In genomic region chr5:95178046-95178651, GRCh38 we compare ENCODE assay signal across 10 cellular contexts.
A peak's percentile ranks its signal among the peaks of the same experiment; 100 is the strongest.
DNase-seq lines count a peak whose midpoint lies in the region; ATAC-seq, FAIRE-seq and TF ChIP-seq lines count a peak whose summit lies in the region.
"Had no signal": no experiment of that assay in that cellular context is flagged by ENCODE, and none has a peak within 500 bp of the region (broad histone marks: within the 10 kb centered on the region; RNA-seq: fewer than 3 reads in every experiment).

No MANE protein-coding gene starts in this region.

- H3K4me1 ChIP-seq in CD4-positive, alpha-beta memory T cell (ENCODE audit: insufficient read depth, low read length) = no peaks in the 10 kb centered on the region
- H3K4me1 ChIP-seq: prostate gland had no signal

- no peaks in the 10 kb centered on the region for H3K9me3 ChIP-seq in SK-N-MC (ENCODE audit: low read depth, low read length)
- no peaks in the 10 kb centered on the region for H3K9me3 ChIP-seq in CD4-positive, alpha-beta memory T cell (ENCODE audit: control insufficient read depth in 1 of 2, low read length in 2 of 2)
- H3K9me3 ChIP-seq: prostate gland had no signal

- H3K27me3 ChIP-seq in CD4-positive, alpha-beta memory T cell (ENCODE audit: insufficient read depth, low read length) = no peaks in the 10 kb centered on the region

- H3K36me3 Mint-ChIP-seq in CD4-positive, alpha-beta memory T cell = no peaks in the 10 kb centered on the region

- no peaks in the 10 kb centered on the region for H3K27me3 Mint-ChIP-seq in CD4-positive, alpha-beta memory T cell

- H3K9me3 Mint-ChIP-seq in CD4-positive, alpha-beta memory T cell = peaks cover 0 to 5% (median 0%) of the 10 kb centered on the region in 8 donors

- TF ChIP-seq CTCF in D721Med (IDR thresholded peaks at IDR 0.05; ENCODE audit: insufficient read depth, missing control alignments) = peak; percentile 14

- POLR2A ChIA-PET in CD4-positive, alpha-beta memory T cell (lab: Charles Lee; ENCODE audit: partially characterized antibody) = no interaction called here

- intact Hi-C loops in CD4-positive, alpha-beta memory T cell (cut with micrococcal nuclease) = no loop called here

- H3K27ac ChIP-seq in SK-N-MC = peak overlapping the region; percentile 92
- no peak overlapping the region for H3K27ac ChIP-seq in CD4-positive, alpha-beta memory T cell (ENCODE audit: low read depth, low read length)
- H3K27ac ChIP-seq: prostate gland had no signal

- FAIRE-seq in D721Med (lab: Jason Lieb, UNC) = peak; percentile 60

- no peaks in the 10 kb centered on the region for H3K4me1 Mint-ChIP-seq in CD4-positive, alpha-beta memory T cell

- CTCF ChIA-PET in CD4-positive, alpha-beta memory T cell (lab: Charles Lee; ENCODE audit: partially characterized antibody) = no interaction called here

- peak overlapping the region; percentile 62 for H3K4me3 ChIP-seq in SK-N-MC
- no peak overlapping the region for H3K4me3 ChIP-seq in CD4-positive, alpha-beta memory T cell (ENCODE audit: low read length in 2 of 2)
- H3K4me3 ChIP-seq: prostate gland had no signal

- H3K36me3 ChIP-seq in SK-N-MC (ENCODE audit: insufficient read depth, low read length) = no peaks in the 10 kb centered on the region
- no peaks in the 10 kb centered on the region for H3K36me3 ChIP-seq in CD4-positive, alpha-beta memory T cell (ENCODE audit: insufficient read depth, low read length)
- H3K36me3 ChIP-seq: prostate gland had no signal

- no peak overlapping the region for H3K4me3 Mint-ChIP-seq in CD4-positive, alpha-beta memory T cell

- no peak for DNase-seq in D721Med (ENCODE audit: insufficient read length, low spot score)
- DNase-seq in HT-29 (ENCODE audit: low spot score) = peak; percentile 36
- DNase-seq in SK-N-MC (ENCODE audit: low read depth, low spot score) = peak; percentile 67
- DNase-seq in iPS-NIHi7 (ENCODE audit: extremely low spot score) = peak; percentile 68
- DNase-seq in effector CD4-positive, alpha-beta T cell = no peak
- no peak for DNase-seq in CD4-positive, alpha-beta memory T cell
- no peak for DNase-seq in NCI-H1417 treated with DMSO at 0.1 percent for 48 hours (lab: John Stamatoyannopoulos, UW)
- DNase-seq: effector CD8-positive, alpha-beta T cell had no signal

- no peak overlapping the region for H3K9ac ChIP-seq in SK-N-MC (ENCODE audit: insufficient read length)

- no peak for ATAC-seq in GM18861 (IDR thresholded peaks at IDR 0.05; ENCODE audit: unreplicated experiment)

- H3K27ac Mint-ChIP-seq in CD4-positive, alpha-beta memory T cell = no peak overlapping the region

Comparison
In these comparisons a context has a peak if more than half of its experiments do, and no peak if none do; other contexts are left out.
1. DNase-seq: peak in HT-29 (single experiment), SK-N-MC (single experiment) and iPS-NIHi7 (single experiment); none in D721Med (single experiment), effector CD4-positive, alpha-beta T cell (single experiment), CD4-positive, alpha-beta memory T cell (0 of 5) and NCI-H1417 treated with DMSO at 0.1 percent for 48 hours (single experiment).